ENCODE assay signal across 13 cellular contexts in genomic region chr12:31742891-31743290, GRCh38. TPM values are rescaled to one million over a fixed set of nuclear protein-coding genes. Genes with fewer than 3 reads are reported as not detected.
DNase-seq lines count a peak whose midpoint lies in the region; ATAC-seq and TF ChIP-seq lines count a peak whose summit lies in the region.
"Had no signal": no experiment of that assay in that cellular context is flagged by ENCODE, and none has a peak within 500 bp of the region (broad histone marks: within the 10 kb centered on the region; RNA-seq: fewer than 3 reads in every experiment).

No MANE protein-coding gene starts in this region.

- no peaks in the 10 kb centered on the region for H3K9me3 Mint-ChIP-seq in activated B cell treated with CpG ODN at 0.5 μM for 24 hours
- no peaks in the 10 kb centered on the region for H3K9me3 Mint-ChIP-seq in stimulated activated naive B cell treated with anti-CD40 and anti-IgM and Interleukin-4, amounts not matched to agents 10 μg/mL and 1 μg/mL and 100 μg/mL, for 72 hours
- no peaks in the 10 kb centered on the region for H3K9me3 Mint-ChIP-seq in endothelial cell (ENCODE audit: unreplicated experiment)
- no peaks in the 10 kb centered on the region for H3K9me3 Mint-ChIP-seq in progenitor cell of endocrine pancreas (ENCODE audit: low read depth)
- H3K9me3 Mint-ChIP-seq: activated T-helper 2 cell treated with anti-CD3 and anti-CD28 coated beads, Interferon-gamma antibody, Interleukin-2, Interleukin-4, amounts not matched to agents 10 μg/mL and 5 μg/mL and 100 μg/mL, durations not matched to agents 14 hours and 24 hours and 36 hours; natural killer cell had no signal

- H3K4me3 ChIP-seq in GM12865 (ENCODE audit: low read depth, low read length): no peak overlapping the region
- H3K4me3 ChIP-seq: sigmoid colon had no signal

- H3K4me1 Mint-ChIP-seq in activated B cell treated with CpG ODN at 0.5 μM for 24 hours: peaks cover 87% of the 10 kb centered on the region
- peaks cover 36 to 73% of the 10 kb centered on the region in 2 donors for H3K4me1 Mint-ChIP-seq in stimulated activated naive B cell treated with anti-CD40 and anti-IgM and Interleukin-4, amounts not matched to agents 10 μg/mL and 1 μg/mL and 100 μg/mL, for 72 hours
- no peaks in the 10 kb centered on the region for H3K4me1 Mint-ChIP-seq in endothelial cell (ENCODE audit: unreplicated experiment)
- H3K4me1 Mint-ChIP-seq in progenitor cell of endocrine pancreas (ENCODE audit: low read depth): peaks cover 4% of the 10 kb centered on the region

- intact Hi-C loops in activated B cell treated with CpG ODN at 0.5 μM for 24 hours (cut with micrococcal nuclease): loop anchor here (10.0 kb wide), 2 partner anchors 338 to 932 kb away; partner anchors contain the start of gene DNM1L

- H3K27ac Mint-ChIP-seq in activated B cell treated with CpG ODN at 0.5 μM for 24 hours: peak overlapping the region; percentile 85
- peak overlapping the region; percentile 11 for H3K27ac Mint-ChIP-seq in stimulated activated naive B cell treated with anti-CD40 and anti-IgM and Interleukin-4, amounts not matched to agents 10 μg/mL and 1 μg/mL and 100 μg/mL, for 72 hours
- H3K27ac Mint-ChIP-seq in endothelial cell (ENCODE audit: unreplicated experiment): no peak overlapping the region
- no peak overlapping the region for H3K27ac Mint-ChIP-seq in progenitor cell of endocrine pancreas
- H3K27ac Mint-ChIP-seq: activated T-helper 2 cell treated with anti-CD3 and anti-CD28 coated beads, Interferon-gamma antibody, Interleukin-2, Interleukin-4, amounts not matched to agents 10 μg/mL and 5 μg/mL and 100 μg/mL, durations not matched to agents 14 hours and 24 hours and 36 hours; natural killer cell had no signal

- POLR2A ChIA-PET in activated B cell treated with CpG ODN at 0.5 μM for 24 hours (lab: Charles Lee): interaction anchor here (0.8 to 4.4 kb wide), 8 partner anchors 8 to 215 kb away, joined by 3 to 31 read pairs (median 4); partner anchors contain the start of gene AMN1

- CTCF ChIA-PET in activated B cell treated with CpG ODN at 0.5 μM for 24 hours (lab: Charles Lee): interaction anchor here (0.8 to 1.5 kb wide), 3 partner anchors 11 to 231 kb away, joined by 3 to 4 read pairs (median 4); no protein-coding TSS in a partner anchor

- DNase-seq in GM12865 (ENCODE audit: low read depth) (peak; percentile 57), NAMALWA (ENCODE audit: low spot score) (peak; percentile 76), activated B cell treated with CpG ODN at 0.5 μM for 24 hours (no peak), endothelial cell (ENCODE audit: low spot score) (no peak), NCI-H146 treated with DMSO at 0.1 percent for 48 hours (lab: John Stamatoyannopoulos, UW; ENCODE audit: unreplicated experiment) (no peak), progenitor cell of endocrine pancreas (ENCODE audit: low spot score, unreplicated experiment) (no peak)
- no peak for DNase-seq in stimulated activated naive B cell treated with anti-CD40 and anti-IgM and Interleukin-4, amounts not matched to agents 10 μg/mL and 1 μg/mL and 100 μg/mL, for 72 hours
- DNase-seq: effector CD8-positive, alpha-beta T cell; natural killer cell; NCI-H1436; NCI-H774; sigmoid colon had no signal

- ATAC-seq in activated B cell treated with CpG ODN at 0.5 μM for 24 hours (ENCODE audit: low read depth): peak; percentile 40
- peak; percentile 31 to 33 for ATAC-seq in stimulated activated naive B cell treated with anti-CD40 and anti-IgM and Interleukin-4, amounts not matched to agents 10 μg/mL and 1 μg/mL and 100 μg/mL, for 72 hours (replicated peaks)
- ATAC-seq: natural killer cell had no signal

- H3K27me3 Mint-ChIP-seq in activated B cell treated with CpG ODN at 0.5 μM for 24 hours (no peaks in the 10 kb centered on the region), endothelial cell (ENCODE audit: unreplicated experiment) (no peaks in the 10 kb centered on the region), progenitor cell of endocrine pancreas (no peaks in the 10 kb centered on the region)
- H3K27me3 Mint-ChIP-seq in stimulated activated naive B cell treated with anti-CD40 and anti-IgM and Interleukin-4, amounts not matched to agents 10 μg/mL and 1 μg/mL and 100 μg/mL, for 72 hours: no peaks in the 10 kb centered on the region

- H3K36me3 Mint-ChIP-seq in activated B cell treated with CpG ODN at 0.5 μM for 24 hours (ENCODE audit: low read depth) (peaks cover 2% of the 10 kb centered on the region), endothelial cell (ENCODE audit: low read depth, unreplicated experiment) (no peaks in the 10 kb centered on the region), progenitor cell of endocrine pancreas (ENCODE audit: insufficient read depth) (no peaks in the 10 kb centered on the region)
- H3K36me3 Mint-ChIP-seq in stimulated activated naive B cell treated with anti-CD40 and anti-IgM and Interleukin-4, amounts not matched to agents 10 μg/mL and 1 μg/mL and 100 μg/mL, for 72 hours: peaks cover 0 to 4% of the 10 kb centered on the region in 2 donors
- H3K36me3 Mint-ChIP-seq: natural killer cell had no signal

- H3K4me3 Mint-ChIP-seq in activated B cell treated with CpG ODN at 0.5 μM for 24 hours: peak overlapping the region; percentile 17
- H3K4me3 Mint-ChIP-seq in stimulated activated naive B cell treated with anti-CD40 and anti-IgM and Interleukin-4, amounts not matched to agents 10 μg/mL and 1 μg/mL and 100 μg/mL, for 72 hours: no peak overlapping the region
- H3K4me3 Mint-ChIP-seq in endothelial cell (ENCODE audit: unreplicated experiment): no peak overlapping the region
- no peak overlapping the region for H3K4me3 Mint-ChIP-seq in progenitor cell of endocrine pancreas (ENCODE audit: low read depth)
- H3K4me3 Mint-ChIP-seq: natural killer cell had no signal

- TF ChIP-seq CTCF in GM12865 (IDR thresholded peaks at IDR 0.05; ENCODE audit: insufficient read depth, low read depth, low read length, missing control alignments): no peak
- TF ChIP-seq CTCF in activated B cell treated with CpG ODN at 0.5 μM for 24 hours (IDR thresholded peaks at IDR 0.05): no peak
- TF ChIP-seq CTCF in endothelial cell (IDR thresholded peaks at IDR 0.05; ENCODE audit: unreplicated experiment): no peak
- no peak for TF ChIP-seq CTCF in progenitor cell of endocrine pancreas (IDR thresholded peaks at IDR 0.05; ENCODE audit: unreplicated experiment)

RNA-seq across cellular contexts. Expression of gene AMN1, which starts 14.1 kb away (rescaled TPM):
- total RNA-seq in activated B cell treated with CpG ODN at 0.5 μM for 24 hours (13.7 and 15.5 TPM in 2 replicates), endothelial cell (ENCODE audit: unreplicated experiment) (5.6 TPM), progenitor cell of endocrine pancreas (29.2 and 31.9 TPM in 2 replicates)

Comparison
In these comparisons a context has a peak if more than half of its experiments do, and no peak if none do; other contexts are left out.
1. DNase-seq: peak in GM12865 (single experiment) and NAMALWA (single experiment); none in activated B cell treated with CpG ODN at 0.5 μM for 24 hours (single experiment), stimulated activated naive B cell treated with anti-CD40 and anti-IgM and Interleukin-4, amounts not matched to agents 10 μg/mL and 1 μg/mL and 100 μg/mL, for 72 hours (single experiment), endothelial cell (single experiment), NCI-H146 treated with DMSO at 0.1 percent for 48 hours (single experiment) and progenitor cell of endocrine pancreas (single experiment).
2. H3K27ac Mint-ChIP-seq: peak in activated B cell treated with CpG ODN at 0.5 μM for 24 hours (single experiment) and stimulated activated naive B cell treated with anti-CD40 and anti-IgM and Interleukin-4, amounts not matched to agents 10 μg/mL and 1 μg/mL and 100 μg/mL, for 72 hours (single experiment); none in endothelial cell (single experiment) and progenitor cell of endocrine pancreas (single experiment).